10 cellular contexts compared by ENCODE assay signal in the genomic region with DNA sequence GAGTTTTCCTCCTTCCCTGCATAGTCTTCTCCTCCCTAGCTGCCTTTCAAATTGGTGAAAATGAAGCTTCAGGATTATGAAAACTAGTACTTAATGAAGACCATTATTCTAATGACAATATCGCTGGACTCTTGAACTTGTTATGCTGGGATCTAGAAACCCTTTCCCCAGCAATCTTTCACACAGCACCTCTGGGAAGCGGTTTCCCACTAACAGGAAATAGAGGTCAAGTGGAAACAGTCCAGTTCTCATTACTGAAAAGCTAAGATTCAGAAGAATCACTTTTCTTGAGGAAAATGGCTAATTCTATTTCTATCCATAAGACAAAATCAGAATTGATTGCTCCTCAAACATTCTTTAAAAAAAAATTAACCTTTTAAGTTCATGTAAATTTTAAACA. TPM values are rescaled to one million over a fixed set of nuclear protein-coding genes. Genes with fewer than 3 reads are reported as not detected.
DNase-seq lines count a peak whose midpoint lies in the region; ATAC-seq and TF ChIP-seq lines count a peak whose summit lies in the region.
"Had no signal": no experiment of that assay in that cellular context is flagged by ENCODE, and none has a peak within 500 bp of the region (broad histone marks: within the 10 kb centered on the region; RNA-seq: fewer than 3 reads in every experiment).

No MANE protein-coding gene starts in this region.

- POLR2A ChIA-PET in A673 (lab: Charles Lee; ENCODE audit: low non-redundant PET), result no interaction called here

- ATAC-seq in CD4-positive, CD25-positive, alpha-beta regulatory T cell (ENCODE audit: low read depth in 2 of 2), result no peak
- ATAC-seq in activated T-helper 17 cell treated with anti-CD3 and anti-CD28 coated beads, Interleukin-2, amount 50 U/mL, for 72 hours (replicated peaks), result no peak
- no peak for ATAC-seq in GM18517 (IDR thresholded peaks at IDR 0.05; ENCODE audit: unreplicated experiment)

- H3K4me1 Mint-ChIP-seq in CD4-positive, CD25-positive, alpha-beta regulatory T cell, result peaks cover 20 to 61% (median 47%) of the 10 kb centered on the region in 4 donors
- peaks cover 9% of the 10 kb centered on the region for H3K4me1 Mint-ChIP-seq in activated T-helper 17 cell treated with anti-CD3 and anti-CD28 coated beads, Interleukin-2, amount 50 U/mL, for 72 hours
- peaks cover 39% of the 10 kb centered on the region for H3K4me1 Mint-ChIP-seq in mesothelial cell of epicardium

- BruUV-seq in A673 (replicated peaks; lab: Mats Ljungman, UMichigan), result no TSS peak

- no peak overlapping the region for H3K4me3 ChIP-seq in A673 (ENCODE audit: low read depth, low read length, poor library complexity, severe bottlenecking)
- no peak overlapping the region for H3K4me3 ChIP-seq in CD4-positive, CD25-positive, alpha-beta regulatory T cell (ENCODE audit: low read depth, low read length)

- peaks cover 0 to 2% (median 0%) of the 10 kb centered on the region in 7 donors for H3K9me3 Mint-ChIP-seq in CD4-positive, CD25-positive, alpha-beta regulatory T cell
- no peaks in the 10 kb centered on the region for H3K9me3 Mint-ChIP-seq in activated T-helper 17 cell treated with anti-CD3 and anti-CD28 coated beads, Interleukin-2, amount 50 U/mL, for 72 hours
- H3K9me3 Mint-ChIP-seq in mesothelial cell of epicardium, result no peaks in the 10 kb centered on the region

- H3K36me3 ChIP-seq in A673 (ENCODE audit: insufficient read depth, low read length, poor library complexity, severe bottlenecking), result no peaks in the 10 kb centered on the region
- no peaks in the 10 kb centered on the region for H3K36me3 ChIP-seq in CD4-positive, CD25-positive, alpha-beta regulatory T cell (ENCODE audit: control insufficient read depth, insufficient read depth, low read length)

- H3K27ac Mint-ChIP-seq in CD4-positive, CD25-positive, alpha-beta regulatory T cell, result peak overlapping the region in 2 of 3 donors; percentile 4 to 95
- H3K27ac Mint-ChIP-seq in activated T-helper 17 cell treated with anti-CD3 and anti-CD28 coated beads, Interleukin-2, amount 50 U/mL, for 72 hours, result peak overlapping the region; percentile 94
- H3K27ac Mint-ChIP-seq in mesothelial cell of epicardium, result peak overlapping the region; percentile 96

- H3K27ac ChIP-seq in A673 (ENCODE audit: low read depth, low read length, poor library complexity, severe bottlenecking) (peak overlapping the region; percentile 2), caudate nucleus (ENCODE audit: low read depth, low read length) (no peak overlapping the region)
- no peak overlapping the region for H3K27ac ChIP-seq in CD4-positive, CD25-positive, alpha-beta regulatory T cell (ENCODE audit: insufficient read depth, low read length, poor library complexity, severe bottlenecking)

- no peaks in the 10 kb centered on the region for H3K27me3 ChIP-seq in A673 (replicated peaks; ENCODE audit: insufficient read depth, low read depth, low read length, poor library complexity)
- H3K27me3 ChIP-seq in CD4-positive, CD25-positive, alpha-beta regulatory T cell (ENCODE audit: control insufficient read depth, insufficient read depth, low read length), result no peaks in the 10 kb centered on the region

- intact Hi-C loops in A673 (cut with micrococcal nuclease; ENCODE audit: unreplicated experiment), result no loop called here

- H3K27me3 Mint-ChIP-seq in CD4-positive, CD25-positive, alpha-beta regulatory T cell, result no peaks in the 10 kb centered on the region
- no peaks in the 10 kb centered on the region for H3K27me3 Mint-ChIP-seq in activated T-helper 17 cell treated with anti-CD3 and anti-CD28 coated beads, Interleukin-2, amount 50 U/mL, for 72 hours
- H3K27me3 Mint-ChIP-seq in mesothelial cell of epicardium (ENCODE audit: low read depth), result no peaks in the 10 kb centered on the region

- H3K4me3 Mint-ChIP-seq in CD4-positive, CD25-positive, alpha-beta regulatory T cell, result peak overlapping the region; percentile 64 to 98 (median 95)
- H3K4me3 Mint-ChIP-seq in activated T-helper 17 cell treated with anti-CD3 and anti-CD28 coated beads, Interleukin-2, amount 50 U/mL, for 72 hours, result peak overlapping the region; percentile 88
- H3K4me3 Mint-ChIP-seq in mesothelial cell of epicardium, result peak overlapping the region; percentile 89

- no peak for DNase-seq in A673 (ENCODE audit: low spot score)
- DNase-seq in CD4-positive, CD25-positive, alpha-beta regulatory T cell, result no peak
- no peak for DNase-seq in mesothelial cell of epicardium (ENCODE audit: low spot score in 2 of 2, unreplicated experiment in 2 of 2)
- DNase-seq in ecto neural progenitor cell (ENCODE audit: low spot score), result no peak
- DNase-seq in NCI-H2171 (lab: John Stamatoyannopoulos, UW), result no peak
- DNase-seq in caudate nucleus (lab: John Stamatoyannopoulos, UW), result no peak
- DNase-seq: activated CD4-positive, CD25-positive, alpha-beta regulatory T cell treated with anti-CD3 and anti-CD28 coated beads, Interleukin-2, amount 50 U/mL, for 72 hours; activated gamma-delta T cell treated with Interleukin-2 at 50 U/mL for 16 hours had no signal

- TF ChIP-seq CTCF in A673 (conservative IDR thresholded peaks at IDR 0.05; ENCODE audit: low read depth, low read length) (no peak), mesothelial cell of epicardium (IDR thresholded peaks at IDR 0.05; ENCODE audit: unreplicated experiment) (no peak)

- H3K36me3 Mint-ChIP-seq in CD4-positive, CD25-positive, alpha-beta regulatory T cell, result peaks cover 3% of the 10 kb centered on the region
- H3K36me3 Mint-ChIP-seq in activated T-helper 17 cell treated with anti-CD3 and anti-CD28 coated beads, Interleukin-2, amount 50 U/mL, for 72 hours (ENCODE audit: low read depth), result peaks cover 35% of the 10 kb centered on the region
- H3K36me3 Mint-ChIP-seq in mesothelial cell of epicardium, result no peaks in the 10 kb centered on the region

- CTCF ChIA-PET in A673 (lab: Charles Lee), result interaction anchor here (0.6 to 2.9 kb wide), 2 partner anchors 10 to 114 kb away, joined by 3 to 14 read pairs; no protein-coding TSS in a partner anchor

- peaks cover 32% of the 10 kb centered on the region for H3K4me1 ChIP-seq in A673 (ENCODE audit: insufficient read depth, low read length, poor library complexity, severe bottlenecking)
- H3K4me1 ChIP-seq in CD4-positive, CD25-positive, alpha-beta regulatory T cell (ENCODE audit: control insufficient read depth, insufficient read depth, low read length, poor library complexity, severe bottlenecking), result peaks cover 34% of the 10 kb centered on the region

- no peaks in the 10 kb centered on the region for H3K9me3 ChIP-seq in A673 (ENCODE audit: low read depth, low read length, poor library complexity, severe bottlenecking)
- no peaks in the 10 kb centered on the region for H3K9me3 ChIP-seq in CD4-positive, CD25-positive, alpha-beta regulatory T cell (ENCODE audit: control insufficient read depth in 2 of 2, low read length in 2 of 2)

RNA-seq across cellular contexts. Expression of gene VEZF1, which starts 2.0 kb away (rescaled TPM):
- 75.7 and 77.7 TPM in 2 replicates for total RNA-seq in A673 (2021)
- total RNA-seq in CD4-positive, CD25-positive, alpha-beta regulatory T cell, result 50.9 TPM
- polyA plus RNA-seq in CD4-positive, CD25-positive, alpha-beta regulatory T cell, result 10 to 100 TPM; 44.6 to 51.3 (median 48.1) TPM
- total RNA-seq in activated T-helper 17 cell treated with anti-CD3 and anti-CD28 coated beads, Interleukin-2, amount 50 U/mL, for 72 hours, result 10 to 100 TPM; 21.4 to 29.6 TPM
- total RNA-seq in mesothelial cell of epicardium, result 80.6 to 84.9 TPM (median 82.5 TPM) in 3 replicates

RNA-seq across cellular contexts. Expression of gene SRSF1, which starts 17.0 kb away (rescaled TPM):
- total RNA-seq in A673 (2021) (491 and 512 TPM in 2 replicates), mesothelial cell of epicardium (258 to 267 TPM (median 264 TPM) in 3 replicates)
- total RNA-seq in CD4-positive, CD25-positive, alpha-beta regulatory T cell, result 114 TPM
- polyA plus RNA-seq in CD4-positive, CD25-positive, alpha-beta regulatory T cell, result 10 to 100 TPM; 46.1 to 51.9 (median 49.7) TPM
- total RNA-seq in activated T-helper 17 cell treated with anti-CD3 and anti-CD28 coated beads, Interleukin-2, amount 50 U/mL, for 72 hours, result 100 to 1,000 TPM; 276 to 391 TPM

RNA-seq across cellular contexts. Expression of gene CUEDC1, which starts 34.8 kb away (rescaled TPM):
- total RNA-seq in A673 (2021) (53.5 and 55.6 TPM in 2 replicates), mesothelial cell of epicardium (37.0 to 38.7 TPM (median 37.8 TPM) in 3 replicates)
- total RNA-seq in CD4-positive, CD25-positive, alpha-beta regulatory T cell, result not detected
- polyA plus RNA-seq in CD4-positive, CD25-positive, alpha-beta regulatory T cell, result not detected
- total RNA-seq in activated T-helper 17 cell treated with anti-CD3 and anti-CD28 coated beads, Interleukin-2, amount 50 U/mL, for 72 hours, result under 1 TPM; 0.15 to 0.56 TPM

Comparison
In these comparisons a context has a peak if more than half of its experiments do, and no peak if none do; other contexts are left out.
1. RNA of gene CUEDC1, which starts 34.8 kb away (total RNA-seq): 53.5 to 55.6 TPM in A673 and 37.0 to 38.7 TPM in mesothelial cell of epicardium; 0.15 to 0.56 TPM in activated T-helper 17 cell treated with anti-CD3 and anti-CD28 coated beads, Interleukin-2, amount 50 U/mL, for 72 hours and not detected in CD4-positive, CD25-positive, alpha-beta regulatory T cell (single experiment); every median in the first group is over 10 times any median in the second.
2. Peak in every context shown above with its lines, with median percentiles within 50 percentile points of each other: H3K27ac Mint-ChIP-seq and H3K4me3 Mint-ChIP-seq.